12 cellular contexts compared by ENCODE assay signal in genomic region chr12:96886998-96887677, GRCh38. TPM values are rescaled to one million over a fixed set of nuclear protein-coding genes. Genes with fewer than 3 reads are reported as not detected.
A peak's percentile ranks its signal among the peaks of the same experiment; 100 is the strongest.
DNase-seq lines count a peak whose midpoint lies in the region; ATAC-seq and TF ChIP-seq lines count a peak whose summit lies in the region.
"Had no signal": no experiment of that assay in that cellular context is flagged by ENCODE, and none has a peak within 500 bp of the region (broad histone marks: within the 10 kb centered on the region; RNA-seq: fewer than 3 reads in every experiment).

No MANE protein-coding gene starts in this region.

- no peaks in the 10 kb centered on the region for H3K27me3 Mint-ChIP-seq in WTC11 (ENCODE audit: low read depth)

- CTCF ChIA-PET in WTC11 (lab: Charles Lee): no interaction called here

- POLR2A ChIA-PET in WTC11 (lab: Charles Lee): no interaction called here

- H3K9me3 ChIP-seq in tibial nerve: no peaks in the 10 kb centered on the region
- H3K9me3 ChIP-seq: mucosa of descending colon had no signal

- TF ChIP-seq POLR2A in tibial nerve (IDR thresholded peaks at IDR 0.05): no peak

- H3K36me3 ChIP-seq in tibial nerve: no peaks in the 10 kb centered on the region

- no peaks in the 10 kb centered on the region for H3K27me3 ChIP-seq in tibial nerve

- no peak for TF ChIP-seq EP300 in tibial nerve (IDR thresholded peaks at IDR 0.05)

- peaks cover 8% of the 10 kb centered on the region for H3K4me1 Mint-ChIP-seq in WTC11
- H3K4me1 Mint-ChIP-seq: CD14-positive monocyte had no signal

- 50 to 60% methylated on average over 4 of the region's 4 CpGs for WGBS in tibial nerve, 2 donors

- no peak overlapping the region for H3K27ac ChIP-seq in tibial nerve

- no peaks in the 10 kb centered on the region for H3K36me3 Mint-ChIP-seq in WTC11
- H3K36me3 Mint-ChIP-seq: CD14-positive monocyte had no signal

- H3K4me3 ChIP-seq in fibroblast of villous mesenchyme (ENCODE audit: low read depth, low read length) (no peak overlapping the region), tibial nerve (no peak overlapping the region)
- H3K4me3 ChIP-seq: mucosa of descending colon had no signal

- peaks cover 0 to 4% (median 0%) of the 10 kb centered on the region in 4 donors for H3K4me1 ChIP-seq in tibial nerve

- ATAC-seq in GM18502 (IDR thresholded peaks at IDR 0.05; ENCODE audit: poor library complexity, unreplicated experiment) (peak; percentile 64), WTC11 (peak; percentile 86), HG03457 (IDR thresholded peaks at IDR 0.05; ENCODE audit: unreplicated experiment) (no peak), HG02623 (IDR thresholded peaks at IDR 0.05; ENCODE audit: unreplicated experiment) (no peak)
- ATAC-seq: mucosa of descending colon had no signal

- H3K27ac Mint-ChIP-seq in WTC11: no peak overlapping the region
- H3K27ac Mint-ChIP-seq: CD14-positive monocyte had no signal

- intact Hi-C loops in posterior cingulate gyrus (cut with DNase I): no loop called here

- no peak for DNase-seq in WTC11 (ENCODE audit: low spot score)
- DNase-seq in fibroblast of villous mesenchyme (ENCODE audit: low read depth): peak; percentile 19
- DNase-seq in posterior cingulate gyrus: peak in 7 of 10 donors; percentile 7 to 72 (median 38)
- no peak for DNase-seq in tibial nerve (ENCODE audit: low spot score in 2 of 2)
- DNase-seq in NK-92 treated with Interleukin-12 subunit alpha and Interleukin-12 subunit beta, amount 100 ng/mL, for 24 hours (lab: John Stamatoyannopoulos, UW): no peak
- DNase-seq: NCI-H1105 treated with DMSO at 0.1 percent for 48 hours, NCI-H446 treated with DMSO at 0.1 percent for 48 hours had no signal

- H3K9me3 Mint-ChIP-seq in WTC11: 0 out of 2 replicates have a peak, but pooled peaks cover under 1% of the 10 kb centered on the region

- TF ChIP-seq CTCF in WTC11 (IDR thresholded peaks at IDR 0.05) (no peak), fibroblast of villous mesenchyme (IDR thresholded peaks at IDR 0.05; ENCODE audit: insufficient read depth, low read depth, low read length) (no peak), tibial nerve (IDR thresholded peaks at IDR 0.05) (no peak)

- no peak overlapping the region for H3K4me3 Mint-ChIP-seq in WTC11
- H3K4me3 Mint-ChIP-seq: CD14-positive monocyte had no signal

TF ChIP-seq in WTC11, 78 proteins besides CTCF, POLR2A, EP300 and RAD21:
- TF ChIP-seq OVOL2 (CRISPR knock-in tag; IDR thresholded peaks at IDR 0.05; ENCODE audit: borderline replicate concordance) (no peak), GABPB1 (CRISPR knock-in tag; IDR thresholded peaks at IDR 0.05) (no peak), GRHL2 (CRISPR knock-in tag; IDR thresholded peaks at IDR 0.05; ENCODE audit: insufficient replicate concordance, severe bottlenecking) (no peak), FOXK1 (CRISPR knock-in tag; IDR thresholded peaks at IDR 0.05) (no peak), MXD4 (CRISPR knock-in tag; IDR thresholded peaks at IDR 0.05; ENCODE audit: borderline replicate concordance) (no peak), PRRX2 (CRISPR knock-in tag; IDR thresholded peaks at IDR 0.05) (no peak), CBFB (CRISPR knock-in tag; IDR thresholded peaks at IDR 0.05; ENCODE audit: low read depth) (no peak), SMAD3 (CRISPR knock-in tag; IDR thresholded peaks at IDR 0.05; ENCODE audit: borderline replicate concordance) (no peak), ATF3 (CRISPR knock-in tag; conservative IDR thresholded peaks at IDR 0.05) (no peak), PRDM15 (CRISPR knock-in tag; IDR thresholded peaks at IDR 0.05) (no peak), ERG (CRISPR knock-in tag; IDR thresholded peaks at IDR 0.05) (no peak), ZNF121 (CRISPR knock-in tag; IDR thresholded peaks at IDR 0.05) (no peak), RORB (CRISPR knock-in tag; IDR thresholded peaks at IDR 0.05) (no peak), E2F1 (CRISPR knock-in tag; IDR thresholded peaks at IDR 0.05) (no peak), ZSCAN18 (CRISPR knock-in tag; IDR thresholded peaks at IDR 0.05) (no peak), FOXP1 (CRISPR knock-in tag; IDR thresholded peaks at IDR 0.05; ENCODE audit: borderline replicate concordance) (no peak), ZBTB43 (CRISPR knock-in tag; IDR thresholded peaks at IDR 0.05) (no peak)

RNA-seq across cellular contexts. Expression of gene NEDD1, which starts 19.9 kb away (rescaled TPM):
- total RNA-seq in WTC11 (2021) (27.7 to 29.3 TPM (median 28.8 TPM) in 3 replicates), fibroblast of villous mesenchyme (28.0 and 46.2 TPM in 2 replicates), tibial nerve (10 to 100 TPM; 20.4 to 33.4 (median 24.5) TPM)

Comparison
In these comparisons a context has a peak if more than half of its experiments do, and no peak if none do; other contexts are left out.
1. ATAC-seq: peak in GM18502 (single experiment) and WTC11 (single experiment); none in HG03457 (single experiment) and HG02623 (single experiment).
2. DNase-seq: peak in fibroblast of villous mesenchyme (single experiment) and posterior cingulate gyrus (7 of 10); none in WTC11 (single experiment), tibial nerve (0 of 2) and NK-92 treated with Interleukin-12 subunit alpha and Interleukin-12 subunit beta, amount 100 ng/mL, for 24 hours (single experiment).